9 cellular contexts compared by ENCODE assay signal in genomic region chr11:129364143-129364654, GRCh38. TPM values are rescaled to one million over a fixed set of nuclear protein-coding genes. Genes with fewer than 3 reads are reported as not detected.
DNase-seq lines count a peak whose midpoint lies in the region; ATAC-seq, FAIRE-seq and TF ChIP-seq lines count a peak whose summit lies in the region.
"Had no signal": no experiment of that assay in that cellular context is flagged by ENCODE, and none has a peak within 500 bp of the region (broad histone marks: within the 10 kb centered on the region; RNA-seq: fewer than 3 reads in every experiment).

No MANE protein-coding gene starts in this region.

- H4K20me1 ChIP-seq in Karpas-422 (ENCODE audit: insufficient read depth, low read depth, low read length): no peaks in the 10 kb centered on the region

- no peaks in the 10 kb centered on the region for H3K9me3 ChIP-seq in Karpas-422 (ENCODE audit: low read length)
- peaks cover 0 to 9% (median 1%) of the 10 kb centered on the region in 3 donors for H3K9me3 ChIP-seq in tibial artery
- H3K9me3 ChIP-seq: neutrophil had no signal

- no peaks in the 10 kb centered on the region for H3K79me2 ChIP-seq in Karpas-422 (ENCODE audit: low read length)

- no peak overlapping the region for H3K4me3 Mint-ChIP-seq in activated T-helper 1 cell treated with anti-CD3 and anti-CD28 coated beads, Interleukin-12 subunit alpha, Interleukin-12 subunit beta, Interleukin-2, Interleukin-4 antibody, amounts not matched to agents 30 ng/mL and 10 ng/mL and 1 ng/mL, durations not matched to agents 14 hours and 24 hours and 36 hours
- H3K4me3 Mint-ChIP-seq in osteocyte (ENCODE audit: unreplicated experiment): no peak overlapping the region

- ATAC-seq in GM21825 (IDR thresholded peaks at IDR 0.05; ENCODE audit: unreplicated experiment): peak; percentile 100
- peak; percentile 97 for ATAC-seq in foreskin keratinocyte

- H3K36me3 Mint-ChIP-seq in activated T-helper 1 cell treated with anti-CD3 and anti-CD28 coated beads, Interleukin-12 subunit alpha, Interleukin-12 subunit beta, Interleukin-2, Interleukin-4 antibody, amounts not matched to agents 30 ng/mL and 10 ng/mL and 1 ng/mL, durations not matched to agents 14 hours and 24 hours and 36 hours (ENCODE audit: low read depth): no peaks in the 10 kb centered on the region
- H3K36me3 Mint-ChIP-seq in osteocyte (ENCODE audit: unreplicated experiment): no peaks in the 10 kb centered on the region

- no peak overlapping the region for H2AFZ ChIP-seq in Karpas-422 (ENCODE audit: low read length)

- H3K4me2 ChIP-seq in Karpas-422 (ENCODE audit: low read depth, low read length, poor library complexity, severe bottlenecking): no peak overlapping the region

- no peak overlapping the region for H3K27ac Mint-ChIP-seq in activated T-helper 1 cell treated with anti-CD3 and anti-CD28 coated beads, Interleukin-12 subunit alpha, Interleukin-12 subunit beta, Interleukin-2, Interleukin-4 antibody, amounts not matched to agents 30 ng/mL and 10 ng/mL and 1 ng/mL, durations not matched to agents 14 hours and 24 hours and 36 hours
- H3K27ac Mint-ChIP-seq in osteocyte (ENCODE audit: unreplicated experiment): no peak overlapping the region

- no peaks in the 10 kb centered on the region for H3K27me3 ChIP-seq in Karpas-422 (ENCODE audit: low read length)
- peaks cover 76% of the 10 kb centered on the region for H3K27me3 ChIP-seq in foreskin keratinocyte
- peaks cover 0 to 41% of the 10 kb centered on the region in 2 donors for H3K27me3 ChIP-seq in tibial artery

- H3K27ac ChIP-seq in Karpas-422 (ENCODE audit: low read length) (no peak overlapping the region), foreskin keratinocyte (no peak overlapping the region), tibial artery (no peak overlapping the region)
- H3K27ac ChIP-seq: neutrophil had no signal

- peak; percentile 85 for DNase-seq in ELR (ENCODE audit: low read depth)
- peak; percentile 87 for DNase-seq in Karpas-422
- DNase-seq in RCC 7860 (ENCODE audit: low spot score): peak; percentile 72
- DNase-seq in activated T-helper 1 cell treated with anti-CD3 and anti-CD28 coated beads, Interleukin-12 subunit alpha, Interleukin-12 subunit beta, Interleukin-2, Interleukin-4 antibody, amounts not matched to agents 30 ng/mL and 10 ng/mL and 1 ng/mL, durations not matched to agents 14 hours and 24 hours and 36 hours (ENCODE audit: low spot score): peak; percentile 75
- peak in 1 of 2 donors; percentile 76 for DNase-seq in foreskin keratinocyte
- no peak for DNase-seq in osteocyte (ENCODE audit: extremely low spot score, unreplicated experiment)
- DNase-seq in tibial artery: peak; percentile 42 to 73

- H3K4me1 ChIP-seq in Karpas-422 (ENCODE audit: low read length): no peaks in the 10 kb centered on the region
- H3K4me1 ChIP-seq in foreskin keratinocyte: peaks cover 4% of the 10 kb centered on the region
- peaks cover 0 to 8% (median 3%) of the 10 kb centered on the region in 4 donors for H3K4me1 ChIP-seq in tibial artery

- H3K9me3 Mint-ChIP-seq in activated T-helper 1 cell treated with anti-CD3 and anti-CD28 coated beads, Interleukin-12 subunit alpha, Interleukin-12 subunit beta, Interleukin-2, Interleukin-4 antibody, amounts not matched to agents 30 ng/mL and 10 ng/mL and 1 ng/mL, durations not matched to agents 14 hours and 24 hours and 36 hours: no peaks in the 10 kb centered on the region
- H3K9me3 Mint-ChIP-seq in osteocyte (ENCODE audit: unreplicated experiment): peaks cover 16% of the 10 kb centered on the region

- H3K27me3 Mint-ChIP-seq in activated T-helper 1 cell treated with anti-CD3 and anti-CD28 coated beads, Interleukin-12 subunit alpha, Interleukin-12 subunit beta, Interleukin-2, Interleukin-4 antibody, amounts not matched to agents 30 ng/mL and 10 ng/mL and 1 ng/mL, durations not matched to agents 14 hours and 24 hours and 36 hours (ENCODE audit: insufficient read depth): peaks cover 34% of the 10 kb centered on the region
- H3K27me3 Mint-ChIP-seq in osteocyte (ENCODE audit: unreplicated experiment): peaks cover 59% of the 10 kb centered on the region

- no peak overlapping the region for H3K4me3 ChIP-seq in Karpas-422 (ENCODE audit: low read length)
- H3K4me3 ChIP-seq in tibial artery: no peak overlapping the region

- H3K4me1 Mint-ChIP-seq in activated T-helper 1 cell treated with anti-CD3 and anti-CD28 coated beads, Interleukin-12 subunit alpha, Interleukin-12 subunit beta, Interleukin-2, Interleukin-4 antibody, amounts not matched to agents 30 ng/mL and 10 ng/mL and 1 ng/mL, durations not matched to agents 14 hours and 24 hours and 36 hours (ENCODE audit: low read depth): no peaks in the 10 kb centered on the region
- H3K4me1 Mint-ChIP-seq in osteocyte (ENCODE audit: unreplicated experiment): no peaks in the 10 kb centered on the region

- H3K36me3 ChIP-seq in Karpas-422 (ENCODE audit: insufficient read depth, low read length) (no peaks in the 10 kb centered on the region), tibial artery (no peaks in the 10 kb centered on the region)
- H3K36me3 ChIP-seq: neutrophil had no signal

- TF ChIP-seq CTCF in foreskin keratinocyte (conservative IDR thresholded peaks at IDR 0.05) (peak; percentile 100), osteocyte (IDR thresholded peaks at IDR 0.05) (peak; percentile 100), tibial artery (IDR thresholded peaks at IDR 0.05) (peak; percentile 57 to 73)

- intact Hi-C loops in activated T-helper 1 cell treated with anti-CD3 and anti-CD28 coated beads, Interleukin-12 subunit alpha, Interleukin-12 subunit beta, Interleukin-2, Interleukin-4 antibody, amounts not matched to agents 30 ng/mL and 10 ng/mL and 1 ng/mL, durations not matched to agents 14 hours and 24 hours and 36 hours (cut with micrococcal nuclease): loop anchor here (1.0 to 5.0 kb wide), 4 partner anchors 247 to 768 kb away; no protein-coding TSS in a partner anchor
- intact Hi-C loops in tibial artery (cut with DNase I; ENCODE audit: low total_unique reads): no loop called here

- FAIRE-seq in RCC 7860 (lab: Jason Lieb, UNC): peak; percentile 8

- no peaks in the 10 kb centered on the region for H3K9me2 ChIP-seq in Karpas-422 (replicated peaks; ENCODE audit: insufficient read depth, low read length)

- H3K9ac ChIP-seq in Karpas-422 (ENCODE audit: low read length): no peak overlapping the region

RNA-seq across cellular contexts. Expression of gene BARX2, which starts 11.4 kb away (rescaled TPM):
- total RNA-seq in Karpas-422 (2014; rRNA removed; shearing (Covaris generic); ENCODE audit: low replicate concordance): not detected in 2 replicates
- total RNA-seq in activated T-helper 1 cell treated with anti-CD3 and anti-CD28 coated beads, Interleukin-12 subunit alpha, Interleukin-12 subunit beta, Interleukin-2, Interleukin-4 antibody, amounts not matched to agents 30 ng/mL and 10 ng/mL and 1 ng/mL, durations not matched to agents 14 hours and 24 hours and 36 hours: 8.8 and 9.1 TPM in 2 replicates
- total RNA-seq in foreskin keratinocyte (0.65 and 1.8 TPM in 2 replicates), osteocyte (not detected in 2 replicates)
- 1.2 and 2.3 TPM in 2 replicates for polyA plus RNA-seq in foreskin keratinocyte
